Comparison of ENCODE assay signal across 11 cellular contexts in the genomic region with DNA sequence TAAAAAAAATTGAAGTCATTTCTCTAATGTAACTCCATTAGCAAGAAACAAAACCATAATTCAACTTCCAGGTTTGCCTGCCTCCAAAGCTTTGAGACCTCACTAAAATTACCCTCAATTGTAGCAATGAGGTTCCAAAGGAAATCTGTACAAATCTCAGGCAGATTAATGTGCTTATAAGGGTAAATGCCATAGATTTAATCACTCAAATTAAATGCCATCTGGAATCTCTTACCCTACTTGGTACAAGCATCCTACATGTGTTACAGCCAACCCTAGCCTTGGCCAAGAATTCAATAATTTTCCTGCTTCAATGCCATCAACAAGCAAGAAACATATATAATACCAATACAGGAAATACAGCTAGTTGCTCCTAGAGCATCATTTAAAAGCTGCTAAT.
DNase-seq lines count a peak whose midpoint lies in the region; ATAC-seq and TF ChIP-seq lines count a peak whose summit lies in the region.
"Had no signal": no experiment of that assay in that cellular context is flagged by ENCODE, and none has a peak within 500 bp of the region (broad histone marks: within the 10 kb centered on the region; RNA-seq: fewer than 3 reads in every experiment).

No MANE protein-coding gene starts in this region.

- H3K56ac ChIP-seq in IMR-90 (ENCODE audit: extremely low read depth, insufficient read depth, low read length), result no peak overlapping the region

- peak overlapping the region; percentile 86 for H3K4me3 Mint-ChIP-seq in activated naive CD8-positive, alpha-beta T cell treated with anti-CD3 and anti-CD28 coated beads, Interleukin-2, amount 50 U/mL, for 24 hours
- H3K4me3 Mint-ChIP-seq in natural killer cell, result peak overlapping the region; percentile 98
- H3K4me3 Mint-ChIP-seq: neural progenitor cell had no signal

- TF ChIP-seq POLR2A in IMR-90 (IDR thresholded peaks at IDR 0.05; ENCODE audit: low read depth, low read length), result no peak

- no peak overlapping the region for H4K91ac ChIP-seq in IMR-90 (ENCODE audit: insufficient read depth, low read depth, low read length)

- H3K27ac ChIP-seq in BLaER1 treated with 17β-estradiol and CSF1 and Interleukin-3, amounts not matched to agents 10 nM and 100 nM, result peak overlapping the region in 2 of 11 experiments; percentile 5 to 11; a peak in 2 of 22 replicates
- H3K27ac ChIP-seq in IMR-90 (ENCODE audit: insufficient read depth, low read length), result peak overlapping the region; percentile 44; the same call in 1 of the 2 replicates
- H3K27ac ChIP-seq: colonic mucosa, neural progenitor cell had no signal

- peaks cover 7 to 36% of the 10 kb centered on the region in 2 experiments for H3K79me1 ChIP-seq in IMR-90 (ENCODE audit: low read depth in 1 of 2, low read length in 2 of 2)

- H4K8ac ChIP-seq in IMR-90 (ENCODE audit: low read depth in 2 of 2, low read length in 2 of 2), result peak overlapping the region; percentile 31 to 40; a peak in 3 of 4 replicates

- H2BK20ac ChIP-seq in IMR-90 (ENCODE audit: low read depth, low read length), result no peak overlapping the region

- peak overlapping the region; percentile 44 to 98 (median 92); a peak in 21 of 22 replicates for H3K4me2 ChIP-seq in BLaER1 treated with 17β-estradiol and CSF1 and Interleukin-3, amounts not matched to agents 10 nM and 100 nM
- H3K4me2 ChIP-seq in IMR-90 (ENCODE audit: low read depth, low read length), result peak overlapping the region; percentile 68
- H3K4me2 ChIP-seq: neural progenitor cell had no signal

- no peak overlapping the region for H4K5ac ChIP-seq in IMR-90 (ENCODE audit: low read depth, low read length)

- no peak overlapping the region for H2AK5ac ChIP-seq in IMR-90 (ENCODE audit: low read depth, low read length)

- peaks cover 0 to 19% (median 0%) of the 10 kb centered on the region in 11 experiments; a peak in 7 of 22 replicates for H4K20me1 ChIP-seq in BLaER1 treated with 17β-estradiol and CSF1 and Interleukin-3, amounts not matched to agents 10 nM and 100 nM
- peaks cover 3% of the 10 kb centered on the region; the same call in 1 of the 2 replicates for H4K20me1 ChIP-seq in IMR-90 (ENCODE audit: insufficient read depth, low read length)

- in situ Hi-C loops in IMR-90 (cut with MboI; ENCODE audit: low sequenced_read_pairs), result no loop called here

- no peak overlapping the region for H2AFZ ChIP-seq in IMR-90 (replicated peaks; ENCODE audit: low read length, poor library complexity)

- peaks cover 0 to 3% (median 2%) of the 10 kb centered on the region in 11 experiments; a peak in 9 of 22 replicates for H3K36me3 ChIP-seq in BLaER1 treated with 17β-estradiol and CSF1 and Interleukin-3, amounts not matched to agents 10 nM and 100 nM
- H3K36me3 ChIP-seq in IMR-90 (ENCODE audit: control insufficient read depth, insufficient read depth, low read length) (peaks cover 2% of the 10 kb centered on the region), H7 (replicated peaks; ENCODE audit: control insufficient read depth, insufficient read depth, low read length) (no peaks in the 10 kb centered on the region)
- H3K36me3 ChIP-seq: colonic mucosa, neural progenitor cell had no signal

- H3K14ac ChIP-seq in IMR-90 (replicated peaks; ENCODE audit: low read depth, low read length), result peak overlapping the region; percentile 60; the same call in 1 of the 2 replicates

- no peak for ATAC-seq in IMR-90 (ENCODE audit: low read depth)
- ATAC-seq in activated naive CD8-positive, alpha-beta T cell treated with anti-CD3 and anti-CD28 coated beads, Interleukin-2, amount 50 U/mL, for 24 hours, result no peak
- no peak for ATAC-seq in natural killer cell

- H3K4me3 ChIP-seq in BLaER1 treated with 17β-estradiol and CSF1 and Interleukin-3, amounts not matched to agents 10 nM and 100 nM, result peak overlapping the region in 2 of 10 experiments; percentile 38 to 80; a peak in 3 of 20 replicates
- H3K4me3 ChIP-seq in IMR-90 (ENCODE audit: insufficient read depth, low read depth, low read length) (peak overlapping the region; percentile 7; the same call in 1 of the 2 replicates), H7 (ENCODE audit: insufficient read depth, low read depth, low read length) (no peak overlapping the region)
- H3K4me3 ChIP-seq: colonic mucosa, neural progenitor cell had no signal

- peak overlapping the region; percentile 65 for H3K18ac ChIP-seq in IMR-90 (ENCODE audit: low read depth, low read length)

- no peak overlapping the region for H3K23ac ChIP-seq in IMR-90 (ENCODE audit: low read depth, low read length)

- intact Hi-C loops in IMR-90 (cut with micrococcal nuclease), result loop anchor here (5.0 kb wide), 3 partner anchors 47 to 332 kb away; no protein-coding TSS in a partner anchor
- intact Hi-C loops in natural killer cell (cut with micrococcal nuclease), result loop anchor here (5.0 kb wide), 1 partner anchor 33 kb away; no protein-coding TSS in a partner anchor

- dilution Hi-C loops in IMR-90 (cut with HindIII; ENCODE audit: low sequenced_read_pairs, unreplicated experiment), result no loop called here

- peaks cover 53% of the 10 kb centered on the region for H3K4me1 Mint-ChIP-seq in activated naive CD8-positive, alpha-beta T cell treated with anti-CD3 and anti-CD28 coated beads, Interleukin-2, amount 50 U/mL, for 24 hours
- peaks cover 68 to 76% of the 10 kb centered on the region in 2 donors for H3K4me1 Mint-ChIP-seq in natural killer cell

- peaks cover 31 to 53% (median 47%) of the 10 kb centered on the region in 10 experiments for H3K4me1 ChIP-seq in BLaER1 treated with 17β-estradiol and CSF1 and Interleukin-3, amounts not matched to agents 10 nM and 100 nM
- H3K4me1 ChIP-seq in IMR-90 (ENCODE audit: control insufficient read depth, insufficient read depth, low read length), result peaks cover 2% of the 10 kb centered on the region
- H3K4me1 ChIP-seq: colonic mucosa had no signal

- TF ChIP-seq CTCF in IMR-90 (conservative IDR thresholded peaks at IDR 0.05; ENCODE audit: low read depth, low read length), result no peak
- no peak for TF ChIP-seq CTCF in natural killer cell (IDR thresholded peaks at IDR 0.05)

- H3K9me3 Mint-ChIP-seq in activated naive CD8-positive, alpha-beta T cell treated with anti-CD3 and anti-CD28 coated beads, Interleukin-2, amount 50 U/mL, for 24 hours, result no peaks in the 10 kb centered on the region
- no peaks in the 10 kb centered on the region for H3K9me3 Mint-ChIP-seq in natural killer cell

- no peak for TF ChIP-seq RAD21 in IMR-90 (IDR thresholded peaks at IDR 0.05; ENCODE audit: low read length)

- POLR2A ChIA-PET in IMR-90 (lab: Charles Lee; ENCODE audit: unreplicated experiment), result interaction anchor here (0.6 kb wide), 1 partner anchor 91 kb away, joined by 3 read pairs; no protein-coding TSS in a partner anchor

- CTCF ChIA-PET in IMR-90 (lab: Yijun Ruan, JAX), result interaction anchor here (0.9 to 2.2 kb wide), 6 partner anchors 17 to 143 kb away, joined by 3 to 10 read pairs (median 4); no protein-coding TSS in a partner anchor

- BruUV-seq in IMR-90 (replicated peaks; lab: Mats Ljungman, UMichigan), result no TSS peak

- H2BK120ac ChIP-seq in IMR-90 (ENCODE audit: low read depth, low read length), result peak overlapping the region; percentile 58; the same call in 1 of the 2 replicates

- H3K27me3 ChIP-seq in BLaER1 treated with 17β-estradiol and CSF1 and Interleukin-3, amounts not matched to agents 10 nM and 100 nM, result peaks cover 0 to 20% (median 13%) of the 10 kb centered on the region in 11 experiments; a peak in 18 of 22 replicates
- H3K27me3 ChIP-seq in IMR-90 (ENCODE audit: control insufficient read depth, insufficient read depth, low read length) (no peaks in the 10 kb centered on the region), H7 (ENCODE audit: control insufficient read depth, insufficient read depth, low read length) (peaks cover 27% of the 10 kb centered on the region)
- H3K27me3 ChIP-seq: colonic mucosa had no signal

- H3K27me3 Mint-ChIP-seq in activated naive CD8-positive, alpha-beta T cell treated with anti-CD3 and anti-CD28 coated beads, Interleukin-2, amount 50 U/mL, for 24 hours, result no peaks in the 10 kb centered on the region
- H3K27me3 Mint-ChIP-seq in natural killer cell (ENCODE audit: low read depth in 2 of 2), result no peaks in the 10 kb centered on the region

- H3K27ac Mint-ChIP-seq in activated naive CD8-positive, alpha-beta T cell treated with anti-CD3 and anti-CD28 coated beads, Interleukin-2, amount 50 U/mL, for 24 hours, result peak overlapping the region; percentile 82
- peak overlapping the region; percentile 94 to 98 for H3K27ac Mint-ChIP-seq in natural killer cell
- H3K27ac Mint-ChIP-seq: neural progenitor cell had no signal

- peaks cover 2% of the 10 kb centered on the region; the same call in 1 of the 2 replicates for H3K9me1 ChIP-seq in IMR-90 (ENCODE audit: insufficient read depth, low read length)

- H2BK15ac ChIP-seq in IMR-90 (ENCODE audit: low read depth, low read length), result peak overlapping the region; percentile 4; the same call in 1 of the 3 replicates

- H3K9me3 ChIP-seq in BLaER1 treated with 17β-estradiol and CSF1 and Interleukin-3, amounts not matched to agents 10 nM and 100 nM (replicated peaks in 1 of 11), result peaks cover 0 to 3% (median 0%) of the 10 kb centered on the region in 11 experiments; a peak in 5 of 22 replicates
- H3K9me3 ChIP-seq in IMR-90 (ENCODE audit: control insufficient read depth, insufficient read depth, low read length), result no peaks in the 10 kb centered on the region
- H3K9me3 ChIP-seq: colonic mucosa had no signal

- H2AK9ac ChIP-seq in IMR-90 (replicated peaks; ENCODE audit: low read depth, low read length, poor library complexity), result no peak overlapping the region

- H2BK5ac ChIP-seq in IMR-90 (ENCODE audit: low read depth, low read length, poor library complexity, severe bottlenecking), result peak overlapping the region; percentile 67

- H3K4ac ChIP-seq in IMR-90 (ENCODE audit: low read depth, low read length), result peak overlapping the region; percentile 41; the same call in 1 of the 2 replicates

- H3K9ac ChIP-seq in BLaER1 treated with 17β-estradiol and CSF1 and Interleukin-3, amounts not matched to agents 10 nM and 100 nM, result no peak overlapping the region; a peak in 1 of 22 replicates
- peak overlapping the region; percentile 68; the same call in 1 of the 2 replicates for H3K9ac ChIP-seq in IMR-90 (ENCODE audit: low read depth, low read length)
- H3K9ac ChIP-seq: neural progenitor cell had no signal

- no peak for DNase-seq in IMR-90
- DNase-seq in activated naive CD8-positive, alpha-beta T cell treated with anti-CD3 and anti-CD28 coated beads, Interleukin-2, amount 50 U/mL, for 24 hours, result no peak
- no peak for DNase-seq in natural killer cell
- DNase-seq in NCI-H2107 treated with DMSO at 0.1 percent for 48 hours (lab: John Stamatoyannopoulos, UW; ENCODE audit: unreplicated experiment), result no peak
- no peak for DNase-seq in H7
- no peak for DNase-seq in NCI-H2196 treated with DMSO at 0.1 percent for 48 hours (lab: John Stamatoyannopoulos, UW; ENCODE audit: unreplicated experiment)
- no peak for DNase-seq in DMS79 treated with DMSO at 0.1 percent for 48 hours (lab: John Stamatoyannopoulos, UW)
- DNase-seq: NCI-H1105 treated with DMSO at 0.1 percent for 48 hours had no signal

- peaks cover 43% of the 10 kb centered on the region for H3K36me3 Mint-ChIP-seq in activated naive CD8-positive, alpha-beta T cell treated with anti-CD3 and anti-CD28 coated beads, Interleukin-2, amount 50 U/mL, for 24 hours (ENCODE audit: low read depth)
- H3K36me3 Mint-ChIP-seq in natural killer cell, result no peaks in the 10 kb centered on the region
- H3K36me3 Mint-ChIP-seq: neural progenitor cell had no signal

TF ChIP-seq in IMR-90, 13 proteins besides CTCF, POLR2A, EP300 and RAD21 (continues in another document):
- TF ChIP-seq RCOR1 (IDR thresholded peaks at IDR 0.05; ENCODE audit: insufficient replicate concordance, low read length), result no peak
